8 cellular contexts compared by ENCODE assay signal in genomic region chr15:70098461-70099166, GRCh38. TPM values are rescaled to one million over a fixed set of nuclear protein-coding genes. Genes with fewer than 3 reads are reported as not detected.
A peak's percentile ranks its signal among the peaks of the same experiment; 100 is the strongest.
DNase-seq lines count a peak whose midpoint lies in the region; ATAC-seq and TF ChIP-seq lines count a peak whose summit lies in the region.

No MANE protein-coding gene starts in this region.

- peak; percentile 52 for DNase-seq in NK-92 treated with Interleukin-12 subunit alpha and Interleukin-12 subunit beta, amount 100 ng/mL, for 24 hours (lab: John Stamatoyannopoulos, UW)
- no peak for DNase-seq in NK-92 (lab: John Stamatoyannopoulos, UW; ENCODE audit: unreplicated experiment)
- peak; percentile 66 for DNase-seq in RPMI8226
- DNase-seq in astrocyte of the cerebellum (ENCODE audit: low read depth) = no peak
- DNase-seq in gastrocnemius medialis = peak; percentile 17 to 52
- no peak for DNase-seq in NCI-H226
- no peak for DNase-seq in hepatic stellate cell (ENCODE audit: low spot score)

- H3K9ac ChIP-seq in iPS-15b (ENCODE audit: low read depth, low read length) = peak overlapping the region; percentile 37

- intact Hi-C loops in gastrocnemius medialis (cut with DNase I; ENCODE audit: low total_unique reads) = loop anchor here (1.0 to 10.0 kb wide), 5 partner anchors 98 to 636 kb away; no protein-coding TSS in a partner anchor

- no peak for TF ChIP-seq POLR2A in gastrocnemius medialis (IDR thresholded peaks at IDR 0.05)

- H3K36me3 ChIP-seq in iPS-15b (ENCODE audit: control insufficient read depth, insufficient read depth, low read length) (no peaks in the 10 kb centered on the region), gastrocnemius medialis (no peaks in the 10 kb centered on the region)

- H3K4me3 ChIP-seq in astrocyte of the cerebellum (ENCODE audit: low read depth, low read length) (peak overlapping the region; percentile 44), iPS-15b (ENCODE audit: low read depth, low read length) (peak overlapping the region; percentile 54), gastrocnemius medialis (peak overlapping the region; percentile 64 to 83 (median 76))

- H3K4me1 ChIP-seq in iPS-15b (ENCODE audit: control insufficient read depth, insufficient read depth, low read length) (peaks cover 20% of the 10 kb centered on the region), gastrocnemius medialis (peaks cover 37 to 54% of the 10 kb centered on the region in 2 donors)

- H3K27me3 ChIP-seq in iPS-15b (ENCODE audit: control insufficient read depth, insufficient read depth, low read length) = peaks cover 17% of the 10 kb centered on the region
- peaks cover 0 to 12% (median 3%) of the 10 kb centered on the region in 3 donors for H3K27me3 ChIP-seq in gastrocnemius medialis

- TF ChIP-seq CTCF in astrocyte of the cerebellum (IDR thresholded peaks at IDR 0.05; ENCODE audit: low read depth, low read length, missing control alignments) = no peak
- no peak for TF ChIP-seq CTCF in gastrocnemius medialis (IDR thresholded peaks at IDR 0.05 in 4 of 5, conservative IDR thresholded peaks at IDR 0.05 in 1 of 5)

- peak in 1 of 2 donors; percentile 13 for ATAC-seq in gastrocnemius medialis

- peak overlapping the region; percentile 88 to 96 (median 91) for H3K27ac ChIP-seq in gastrocnemius medialis

- in situ Hi-C loops in astrocyte of the cerebellum (cut with HindIII; ENCODE audit: low sequenced_read_pairs) (no loop called here), gastrocnemius medialis (cut with MboI; ENCODE audit: low sequenced_read_pairs in 4 of 4) (loop anchor here in 1 of 4 donors (25.0 kb wide), 2 partner anchors 89 to 389 kb away; no protein-coding TSS in a partner anchor)

- no peaks in the 10 kb centered on the region for H3K9me3 ChIP-seq in iPS-15b (ENCODE audit: control insufficient read depth, insufficient read depth, low read length)
- H3K9me3 ChIP-seq in gastrocnemius medialis = no peaks in the 10 kb centered on the region

RNA-seq across cellular contexts. Expression of gene TLE3, which starts 0.9 kb away (rescaled TPM):
- total RNA-seq in gastrocnemius medialis = 10 to 100 TPM in 2 of 4 donors, 1 to 10 TPM in 2; 4.6 to 35.3 (median 13.3) TPM

Comparison
In these comparisons a context has a peak if more than half of its experiments do, and no peak if none do; other contexts are left out.
1. DNase-seq: peak in NK-92 treated with Interleukin-12 subunit alpha and Interleukin-12 subunit beta, amount 100 ng/mL, for 24 hours (single experiment), RPMI8226 (single experiment) and gastrocnemius medialis (2 of 2); none in NK-92 (single experiment), astrocyte of the cerebellum (single experiment), NCI-H226 (single experiment) and hepatic stellate cell (single experiment).
2. Peak in every context shown above with its lines, with median percentiles within 50 percentile points of each other: H3K4me3 ChIP-seq.